17 cellular contexts compared by ENCODE assay signal in genomic region chr19:57010541-57010940, GRCh38.
"Had no signal": no experiment of that assay in that cellular context is flagged by ENCODE, and none has a peak within 500 bp of the region (broad histone marks: within the 10 kb centered on the region; RNA-seq: fewer than 3 reads in every experiment).

No MANE protein-coding gene starts in this region.

- DNase-seq: colonic mucosa; effector CD8-positive, alpha-beta T cell; foreskin melanocyte; heart left ventricle; hippocampal formation; kidney glomerular epithelial cell; lower lobe of right lung; natural killer cell; psoas muscle; small intestine; stimulated activated CD4-positive, alpha-beta T cell treated with anti-CD3 and anti-CD28 coated beads, Interleukin-4, amount 100 ng/mL, for 1 hour; stimulated activated CD8-positive, alpha-beta memory T cell treated with anti-CD3 and anti-CD28 coated beads, Interleukin-4, amount 100 ng/mL, for 48 hours; stimulated activated naive CD8-positive, alpha-beta T cell treated with anti-CD3 and anti-CD28 coated beads, Interleukin-15, Interleukin-2, amounts not matched to agents 100 U/mL and 50 U/mL, for 24 hours; tibial artery; upper lobe of left lung; uterus had no signal

- H3K9me3 ChIP-seq: colonic mucosa, lower lobe of right lung, psoas muscle, uterus had no signal

- H3K27me3 ChIP-seq: colonic mucosa, heart left ventricle, tibial artery, upper lobe of left lung, uterus had no signal

- H3K4me1 ChIP-seq: colonic mucosa, heart left ventricle, lower lobe of right lung, parathyroid adenoma, psoas muscle, tibial artery, upper lobe of left lung, uterus had no signal

- H3K27ac ChIP-seq: colonic mucosa, heart left ventricle, lower lobe of right lung, parathyroid adenoma, psoas muscle, tibial artery, upper lobe of left lung, uterus had no signal

- H3K36me3 ChIP-seq: colonic mucosa, heart left ventricle, lower lobe of right lung, tibial artery, upper lobe of left lung, uterus had no signal

- H3K4me3 ChIP-seq: colonic mucosa, heart left ventricle, lower lobe of right lung, psoas muscle, tibial artery, upper lobe of left lung, uterus had no signal
